8 cellular contexts compared by ENCODE assay signal in genomic region chr2:229431331-229431954, GRCh38.
DNase-seq lines count a peak whose midpoint lies in the region; ATAC-seq, FAIRE-seq and TF ChIP-seq lines count a peak whose summit lies in the region.

No MANE protein-coding gene starts in this region.

- no peaks in the 10 kb centered on the region for H4K20me1 ChIP-seq in DND-41 (ENCODE audit: insufficient read depth, low read length)
- no peaks in the 10 kb centered on the region for H4K20me1 ChIP-seq in Loucy (ENCODE audit: insufficient read depth, low read length, poor library complexity, severe bottlenecking)

- DNase-seq in DND-41, result no peak
- peak; percentile 87 for DNase-seq in adipocyte (ENCODE audit: low read depth)
- DNase-seq in kidney, result no peak
- no peak for DNase-seq in activated naive CD4-positive, alpha-beta T cell (lab: John Stamatoyannopoulos, UW)
- DNase-seq in GM12892 (ENCODE audit: insufficient read length), result no peak
- no peak for DNase-seq in NK-92 (lab: John Stamatoyannopoulos, UW; ENCODE audit: unreplicated experiment)

- H3K4me3 ChIP-seq in DND-41 (ENCODE audit: low read depth in 1 of 2, low read length in 2 of 2) (no peak overlapping the region), Loucy (ENCODE audit: low read length, poor library complexity, severe bottlenecking) (no peak overlapping the region), adipocyte (ENCODE audit: low read length) (no peak overlapping the region), kidney (ENCODE audit: low read length in 2 of 2) (no peak overlapping the region)

- TF ChIP-seq CTCF in DND-41 (IDR thresholded peaks at IDR 0.05; ENCODE audit: borderline replicate concordance, extremely low read depth, low read length, poor library complexity, severe bottlenecking) (peak; percentile 48), Loucy (conservative IDR thresholded peaks at IDR 0.05; ENCODE audit: low read length) (peak; percentile 62), kidney (IDR thresholded peaks at IDR 0.05; ENCODE audit: borderline replicate concordance, extremely low read depth, insufficient read depth) (peak; percentile 14)

- no peak for TF ChIP-seq POLR2A in GM12892 (IDR thresholded peaks at IDR 0.05; ENCODE audit: low read depth, low read length)

- no peak for FAIRE-seq in kidney (lab: Jason Lieb, UNC)
- FAIRE-seq in GM12892 (lab: Jason Lieb, UNC), result no peak

- H3K9ac ChIP-seq in DND-41 (ENCODE audit: low read depth, low read length), result no peak overlapping the region
- no peak overlapping the region for H3K9ac ChIP-seq in Loucy (ENCODE audit: low read depth, low read length, poor library complexity, severe bottlenecking)
- H3K9ac ChIP-seq in adipocyte (ENCODE audit: low read length), result peak overlapping the region; percentile 37
- H3K9ac ChIP-seq in kidney (ENCODE audit: low read length in 2 of 2), result no peak overlapping the region

- H3K79me2 ChIP-seq in DND-41 (ENCODE audit: insufficient read depth, low read length) (no peaks in the 10 kb centered on the region), Loucy (ENCODE audit: insufficient read depth, low read length) (no peaks in the 10 kb centered on the region)

- H3K27ac ChIP-seq in DND-41 (ENCODE audit: low read length), result no peak overlapping the region
- no peak overlapping the region for H3K27ac ChIP-seq in kidney (ENCODE audit: low read depth in 2 of 2, low read length in 2 of 2)

- H3K9me3 ChIP-seq in DND-41 (ENCODE audit: insufficient read depth, low read length, severe bottlenecking) (no peaks in the 10 kb centered on the region), Loucy (ENCODE audit: insufficient read depth, low read depth, low read length) (no peaks in the 10 kb centered on the region), adipocyte (ENCODE audit: control insufficient read depth, low read length) (no peaks in the 10 kb centered on the region), kidney (ENCODE audit: control insufficient read depth in 1 of 2, low read length in 2 of 2) (no peaks in the 10 kb centered on the region)

- intact Hi-C loops in kidney (cut with DNase I), result no loop called here

- H3K27me3 ChIP-seq in DND-41 (ENCODE audit: insufficient read depth, low read length, poor library complexity) (no peaks in the 10 kb centered on the region), Loucy (ENCODE audit: insufficient read depth, low read length, poor library complexity, severe bottlenecking) (no peaks in the 10 kb centered on the region), adipocyte (replicated peaks; ENCODE audit: control insufficient read depth, insufficient read depth, low read length) (no peaks in the 10 kb centered on the region)

- H3K36me3 ChIP-seq in DND-41 (ENCODE audit: insufficient read depth, low read length), result no peaks in the 10 kb centered on the region
- H3K36me3 ChIP-seq in Loucy (ENCODE audit: insufficient read depth, low read length), result no peaks in the 10 kb centered on the region
- H3K36me3 ChIP-seq in adipocyte (ENCODE audit: control insufficient read depth, insufficient read depth, low read length, severe bottlenecking), result no peaks in the 10 kb centered on the region
- H3K36me3 ChIP-seq in kidney (ENCODE audit: control insufficient read depth in 1 of 2, insufficient read depth in 2 of 2, low read length in 2 of 2), result no peaks in the 10 kb centered on the region

- no peak overlapping the region for H2AFZ ChIP-seq in DND-41 (ENCODE audit: low read depth, low read length)
- H2AFZ ChIP-seq in Loucy (ENCODE audit: low read length), result no peak overlapping the region

- H3K4me1 ChIP-seq in DND-41 (ENCODE audit: insufficient read depth, low read length), result no peaks in the 10 kb centered on the region
- no peaks in the 10 kb centered on the region for H3K4me1 ChIP-seq in Loucy (ENCODE audit: insufficient read depth, low read length, poor library complexity, severe bottlenecking)
- H3K4me1 ChIP-seq in adipocyte (ENCODE audit: control insufficient read depth, insufficient read depth, low read length), result peaks cover 16% of the 10 kb centered on the region
- H3K4me1 ChIP-seq in kidney (ENCODE audit: control insufficient read depth in 1 of 2, insufficient read depth in 1 of 2, low read depth in 1 of 2, low read length in 2 of 2), result no peaks in the 10 kb centered on the region

- ATAC-seq in DND-41 (ENCODE audit: insufficient read depth, low read depth) (no peak), HG03439 (IDR thresholded peaks at IDR 0.05; ENCODE audit: unreplicated experiment) (no peak)

- no peaks in the 10 kb centered on the region for H3F3A ChIP-seq in Loucy (ENCODE audit: low read depth)

- no peaks in the 10 kb centered on the region for H3K9me2 ChIP-seq in Loucy (replicated peaks; ENCODE audit: low read depth, low read length)

- H3K4me2 ChIP-seq in DND-41 (ENCODE audit: insufficient read depth, low read length) (no peak overlapping the region), Loucy (ENCODE audit: low read depth, low read length, poor library complexity, severe bottlenecking) (no peak overlapping the region)
